ENCODE assay signal across 23 cellular contexts in genomic region chr9:72551306-72551705, GRCh38. TPM values are rescaled to one million over a fixed set of nuclear protein-coding genes. Genes with fewer than 3 reads are reported as not detected.
DNase-seq lines count a peak whose midpoint lies in the region; ATAC-seq and TF ChIP-seq lines count a peak whose summit lies in the region.
"Had no signal": no experiment of that assay in that cellular context is flagged by ENCODE, and none has a peak within 500 bp of the region (broad histone marks: within the 10 kb centered on the region; RNA-seq: fewer than 3 reads in every experiment).

No MANE protein-coding gene starts in this region.

- H4K91ac ChIP-seq in mesenchymal stem cell (ENCODE audit: low read length) = no peak overlapping the region

- no peak overlapping the region for H3K14ac ChIP-seq in mesenchymal stem cell (ENCODE audit: low read length in 2 of 2)

- H3K9me3 ChIP-seq in GM23248 (ENCODE audit: low read depth) = no peaks in the 10 kb centered on the region
- no peaks in the 10 kb centered on the region for H3K9me3 ChIP-seq in Panc1 (ENCODE audit: control insufficient read depth, insufficient read depth, low read depth, low read length)
- H3K9me3 ChIP-seq in mesenchymal stem cell (ENCODE audit: control insufficient read depth, low read length) = no peaks in the 10 kb centered on the region
- no peaks in the 10 kb centered on the region for H3K9me3 ChIP-seq in left ventricle myocardium inferior (replicated peaks)
- H3K9me3 ChIP-seq: esophagus muscularis mucosa, heart right ventricle, thoracic aorta had no signal

- H3K4ac ChIP-seq in mesenchymal stem cell (ENCODE audit: low read depth in 1 of 2, low read length in 2 of 2) = no peak overlapping the region

- 95 to 96% methylated on average over 2 of the region's 2 CpGs for WGBS in GM23248 (ENCODE audit: low coverage in 1 of 2, low lambda C conversion rate in 2 of 2, missing lambda C conversion rate in 2 of 2), 2 experiments
- WGBS in mesenchymal stem cell = 100% methylated on average over 2 of the region's 2 CpGs

- CTCF ChIA-PET in Panc1 (lab: Charles Lee) = no interaction called here

- H2AK5ac ChIP-seq in mesenchymal stem cell (ENCODE audit: low read length, severe bottlenecking) = no peak overlapping the region

- intact Hi-C loops in Panc1 (cut with micrococcal nuclease; ENCODE audit: unreplicated experiment) = no loop called here
- intact Hi-C loops in left ventricle myocardium inferior (cut with micrococcal nuclease) = no loop called here

- H3K27ac ChIP-seq in 22Rv1 = peak overlapping the region; percentile 73
- no peak overlapping the region for H3K27ac ChIP-seq in GM23248
- H3K27ac ChIP-seq in Panc1 (ENCODE audit: low read length) = peak overlapping the region; percentile 83
- no peak overlapping the region for H3K27ac ChIP-seq in mesenchymal stem cell (ENCODE audit: low read length, poor library complexity, severe bottlenecking)
- H3K27ac ChIP-seq in left ventricle myocardium inferior (replicated peaks) = no peak overlapping the region
- H3K27ac ChIP-seq: cardiac muscle cell, esophagus muscularis mucosa, heart right ventricle, KMS-11, thoracic aorta had no signal

- H2BK12ac ChIP-seq in mesenchymal stem cell (ENCODE audit: low read length in 2 of 2) = no peak overlapping the region

- DNase-seq in GM23248 (no peak), Panc1 (ENCODE audit: low read depth, low spot score) (no peak), mesenchymal stem cell (no peak), iPS-NIHi11 (ENCODE audit: low spot score) (no peak), left ventricle myocardium inferior (no peak), NCI-H1694 treated with DMSO at 0.1 percent for 48 hours (lab: John Stamatoyannopoulos, UW) (no peak), activated gamma-delta T cell (lab: John Stamatoyannopoulos, UW) (no peak)
- DNase-seq: activated CD8-positive, alpha-beta T cell treated with anti-CD3 and anti-CD28 coated beads for 36 hours; CD8-positive, alpha-beta memory T cell; foreskin melanocyte; GDM1; heart right ventricle; NCI-H1436; NCI-H510A treated with DMSO at 0.1 percent for 48 hours; stimulated activated naive CD4-positive, alpha-beta T cell had no signal

- H3K27me3 ChIP-seq in GM23248 (replicated peaks; ENCODE audit: insufficient read depth) (no peaks in the 10 kb centered on the region), Panc1 (ENCODE audit: control insufficient read depth, insufficient read depth, low read length) (no peaks in the 10 kb centered on the region), mesenchymal stem cell (ENCODE audit: control insufficient read depth in 1 of 2, insufficient read depth in 1 of 2, low read length in 2 of 2) (no peaks in the 10 kb centered on the region), left ventricle myocardium inferior (ENCODE audit: low read depth) (no peaks in the 10 kb centered on the region)
- H3K27me3 ChIP-seq: cardiac muscle cell, esophagus muscularis mucosa, heart right ventricle had no signal

- POLR2A ChIA-PET in Panc1 (lab: Charles Lee) = no interaction called here

- no peak overlapping the region for H3K9ac ChIP-seq in GM23248
- H3K9ac ChIP-seq in mesenchymal stem cell (ENCODE audit: low read length) = no peak overlapping the region
- H3K9ac ChIP-seq: KMS-11 had no signal

- H3K4me3 ChIP-seq in GM23248 (no peak overlapping the region), Panc1 (ENCODE audit: low read depth in 2 of 2, low read length in 2 of 2) (no peak overlapping the region), mesenchymal stem cell (ENCODE audit: insufficient read depth in 1 of 2, low read depth in 1 of 2, low read length in 2 of 2) (no peak overlapping the region), left ventricle myocardium inferior (no peak overlapping the region)
- H3K4me3 ChIP-seq: cardiac muscle cell, esophagus muscularis mucosa, heart right ventricle, lung, thoracic aorta had no signal

- no peak overlapping the region for H2BK15ac ChIP-seq in mesenchymal stem cell (ENCODE audit: low read depth, poor library complexity, severe bottlenecking)

- no peak overlapping the region for H3K23ac ChIP-seq in mesenchymal stem cell (ENCODE audit: low read length in 2 of 2)

- H2BK5ac ChIP-seq in mesenchymal stem cell (ENCODE audit: low read depth, low read length, poor library complexity, severe bottlenecking) = no peak overlapping the region

- TF ChIP-seq CTCF in 22Rv1 (IDR thresholded peaks at IDR 0.05) (no peak), Panc1 (IDR thresholded peaks at IDR 0.05) (no peak), left ventricle myocardium inferior (IDR thresholded peaks at IDR 0.05; ENCODE audit: borderline replicate concordance) (no peak)

- H3K4me1 ChIP-seq in GM23248 (ENCODE audit: insufficient read depth) (peaks cover 27% of the 10 kb centered on the region), Panc1 (ENCODE audit: control insufficient read depth, insufficient read depth, low read length) (peaks cover 15% of the 10 kb centered on the region), mesenchymal stem cell (ENCODE audit: control insufficient read depth, insufficient read depth, low read depth, low read length) (peaks cover 3% of the 10 kb centered on the region), left ventricle myocardium inferior (no peaks in the 10 kb centered on the region)
- H3K4me1 ChIP-seq: heart right ventricle had no signal

- no peaks in the 10 kb centered on the region for H4K20me1 ChIP-seq in GM23248 (ENCODE audit: insufficient read depth)

- peak overlapping the region in 1 of 2 experiments; percentile 33 for H3K18ac ChIP-seq in mesenchymal stem cell (ENCODE audit: low read depth in 1 of 2, low read length in 2 of 2)

- H3F3A ChIP-seq in GM23248 (ENCODE audit: insufficient read depth) = peaks cover 40% of the 10 kb centered on the region

- no peaks in the 10 kb centered on the region for H3K9me2 ChIP-seq in GM23248 (ENCODE audit: insufficient read depth)

- no peak for ATAC-seq in Panc1
- ATAC-seq: activated CD8-positive, alpha-beta T cell treated with anti-CD3 and anti-CD28 coated beads for 36 hours; HCT116; heart right ventricle had no signal

- H3K79me2 ChIP-seq in GM23248 (ENCODE audit: insufficient read depth) = no peaks in the 10 kb centered on the region

- H2AFZ ChIP-seq in GM23248 = 0 out of 2 replicates have a peak overlapping the region, but pooled peaks have one; percentile 26
- no peak overlapping the region for H2AFZ ChIP-seq in mesenchymal stem cell (ENCODE audit: low read depth, low read length)

- H3K36me3 ChIP-seq in GM23248 (ENCODE audit: low read depth) = no peaks in the 10 kb centered on the region
- no peaks in the 10 kb centered on the region for H3K36me3 ChIP-seq in Panc1 (ENCODE audit: control insufficient read depth, insufficient read depth, low read length)
- H3K36me3 ChIP-seq in mesenchymal stem cell (ENCODE audit: control insufficient read depth in 1 of 2, insufficient read depth in 2 of 2, low read depth in 1 of 2, low read length in 2 of 2) = no peaks in the 10 kb centered on the region
- no peaks in the 10 kb centered on the region for H3K36me3 ChIP-seq in left ventricle myocardium inferior
- H3K36me3 ChIP-seq: cardiac muscle cell, esophagus muscularis mucosa, heart right ventricle, thoracic aorta had no signal

- H3K4me2 ChIP-seq in GM23248 (ENCODE audit: unreplicated experiment) (no peak overlapping the region), mesenchymal stem cell (ENCODE audit: low read length, poor library complexity, severe bottlenecking) (no peak overlapping the region)
- H3K4me2 ChIP-seq: KMS-11 had no signal

- no peaks in the 10 kb centered on the region for H3K79me1 ChIP-seq in mesenchymal stem cell (replicated peaks; ENCODE audit: low read length, poor library complexity, severe bottlenecking)

- BruUV-seq in Panc1 (replicated peaks; lab: Mats Ljungman, UMichigan) = no TSS peak

- peak overlapping the region; percentile 19 for H2BK120ac ChIP-seq in mesenchymal stem cell (ENCODE audit: low read depth, low read length)

- in situ Hi-C loops in GM23248 (cut with MboI) (no loop called here), Panc1 (cut with HindIII; ENCODE audit: low pct_unique_long_range_greater_than_20kb, low sequenced_read_pairs) (no loop called here)

- H4K8ac ChIP-seq in mesenchymal stem cell (ENCODE audit: low read length) = no peak overlapping the region

RNA-seq across cellular contexts. Expression of gene TMC1, which starts 29.9 kb away (rescaled TPM):
- 2.4 TPM in 1 of 2 replicates, not detected in the other for total RNA-seq in GM23248 (2014; rRNA removed; shearing (Covaris generic))
- polyA plus RNA-seq in GM23248 (2016; fragmentation: Nextera tagmentation; extraction: Ambion mirVana) = 0.32 and 0.45 TPM in 2 replicates
- 0.36 TPM for total RNA-seq in Panc1 (2021; ENCODE audit: unreplicated experiment)
- 0.59 TPM for polyA plus RNA-seq in Panc1 (2012; ENCODE audit: insufficient read length)
- 0.10 TPM for polyA plus RNA-seq in mesenchymal stem cell (2013, experiment 1 of 2)
- polyA plus RNA-seq in mesenchymal stem cell (2013, experiment 2 of 2) = 0.04 TPM
- 0.25 TPM for total RNA-seq in left ventricle myocardium inferior
- total RNA-seq: cardiac muscle cell; CD8-positive, alpha-beta memory T cell; esophagus muscularis mucosa; RPMI7951; thoracic aorta had no signal
- polyA plus RNA-seq: cardiac muscle cell; CD8-positive, alpha-beta memory T cell had no signal

Comparison
In these comparisons a context has a peak if more than half of its experiments do, and no peak if none do; other contexts are left out.
1. H3K27ac ChIP-seq: peak in 22Rv1 (single experiment) and Panc1 (single experiment); none in GM23248 (single experiment), mesenchymal stem cell (single experiment) and left ventricle myocardium inferior (single experiment).